In genomic region chr10:119596537-119597404, GRCh38 we compare ENCODE assay signal across 8 cellular contexts. TPM values are rescaled to one million over a fixed set of nuclear protein-coding genes. Genes with fewer than 3 reads are reported as not detected.
DNase-seq lines count a peak whose midpoint lies in the region; ATAC-seq, FAIRE-seq and TF ChIP-seq lines count a peak whose summit lies in the region.

Gene TIAL1, minus strand, starts transcription at chr10:119596964. Its CDS starts 499 bp downstream, at chr10:119596465.

- CTCF ChIA-PET in activated CD8-positive, alpha-beta memory T cell treated with anti-CD3 and anti-CD28 coated beads, Interleukin-2, amount 10 ng/mL, durations not matched to agents 7 days and 5 days (lab: Charles Lee): interaction anchor here (0.6 to 2.6 kb wide), 6 partner anchors 12 to 390 kb away, joined by 3 to 8 read pairs (median 4); partner anchors contain the start of genes BAG3, GRK5 and RGS10
- CTCF ChIA-PET in H1 (lab: Charles Lee; ENCODE audit: partially characterized antibody): interaction anchor here (1.1 to 2.1 kb wide), 2 partner anchors 12 to 20 kb away, joined by 5 to 8 read pairs; no protein-coding TSS in a partner anchor

- H3K23ac ChIP-seq in H1 (ENCODE audit: insufficient read length): no peak within 1 kb of the TSS

- no peak within 1 kb of the TSS for H2BK12ac ChIP-seq in H1 (ENCODE audit: low read depth, low read length)

- H2BK120ac ChIP-seq in H1 (replicated peaks; ENCODE audit: low read depth, low read length): no peak within 1 kb of the TSS

- TF ChIP-seq POLR2A in H1 (IDR thresholded peaks at IDR 0.05; ENCODE audit: control extremely low read depth in 1 of 2, low read depth in 2 of 2, low read length in 2 of 2): peak; percentile 89 to 96

- H4K20me1 ChIP-seq in H1 (replicated peaks in 1 of 2; ENCODE audit: control insufficient read depth in 1 of 2, insufficient read depth in 2 of 2, low read length in 2 of 2): peaks cover 5 to 8% of the 10 kb centered on the region in 2 experiments

- peak within 1 kb of the TSS; percentile 96 for H3K27ac Mint-ChIP-seq in activated CD8-positive, alpha-beta memory T cell treated with anti-CD3 and anti-CD28 coated beads, Interleukin-2, amount 10 ng/mL, durations not matched to agents 7 days and 5 days
- H3K27ac Mint-ChIP-seq in memory B cell: peak within 1 kb of the TSS; percentile 94

- no peak within 1 kb of the TSS for H3K14ac ChIP-seq in H1 (ENCODE audit: insufficient read length)

- H3K4ac ChIP-seq in H1 (replicated peaks; ENCODE audit: insufficient read length, low read depth, low read length): peak within 1 kb of the TSS; percentile 94

- POLR2A ChIA-PET in H1 (lab: Charles Lee; ENCODE audit: partially characterized antibody): interaction anchor here (0.8 to 2.3 kb wide), 25 partner anchors 9 to 416 kb away, joined by 3 to 11 read pairs (median 3); partner anchors contain the start of genes GRK5 and MCMBP

- H3K4me3 ChIP-seq in NT2/D1 (ENCODE audit: insufficient read length, low read depth): peak within 1 kb of the TSS; percentile 88
- peak within 1 kb of the TSS; percentile 92 to 99 (median 96) for H3K4me3 ChIP-seq in H1 (ENCODE audit: extremely low read depth in 1 of 4, insufficient read depth in 2 of 4, low read depth in 3 of 4, low read length in 4 of 4)

- ATAC-seq in GM21381 (IDR thresholded peaks at IDR 0.05; ENCODE audit: unreplicated experiment): peak; percentile 81
- peak; percentile 91 for ATAC-seq in activated CD8-positive, alpha-beta memory T cell treated with anti-CD3 and anti-CD28 coated beads, Interleukin-2, amount 10 ng/mL, durations not matched to agents 7 days and 5 days
- ATAC-seq in memory B cell (ENCODE audit: low read depth): peak; percentile 74

- H3K9me3 Mint-ChIP-seq in activated CD8-positive, alpha-beta memory T cell treated with anti-CD3 and anti-CD28 coated beads, Interleukin-2, amount 10 ng/mL, durations not matched to agents 7 days and 5 days (ENCODE audit: low read depth): no peaks in the 10 kb centered on the region
- no peaks in the 10 kb centered on the region for H3K9me3 Mint-ChIP-seq in memory B cell

- no peak within 1 kb of the TSS for H2BK20ac ChIP-seq in H1 (ENCODE audit: low read length)

- H3K36me3 ChIP-seq in NT2/D1 (ENCODE audit: insufficient read depth, insufficient read length, low read length): peaks cover 9% of the 10 kb centered on the region
- H3K36me3 ChIP-seq in H1 (ENCODE audit: control insufficient read depth in 2 of 4, insufficient read depth in 4 of 4, low read length in 3 of 4): peaks cover 0 to 9% (median 0%) of the 10 kb centered on the region in 4 experiments; a peak in 1 of 8 replicates

- TF ChIP-seq EP300 in H1 (IDR thresholded peaks at IDR 0.05; ENCODE audit: borderline replicate concordance in 1 of 2, low read depth in 2 of 2, low read length in 2 of 2): no peak

- 2% methylated on average over 60 of the region's 66 CpGs; no CpG with 5 or more reads in 1 of the 2 experiments for WGBS in H1 (ENCODE audit: extremely low coverage in 1 of 2, insufficient coverage in 1 of 2, insufficient read length in 1 of 2, insufficient replicate concordance in 2 of 2, low coverage in 1 of 2, low lambda C conversion rate in 2 of 2, missing lambda C conversion rate in 1 of 2), 2 experiments

- H3K27me3 Mint-ChIP-seq in activated CD8-positive, alpha-beta memory T cell treated with anti-CD3 and anti-CD28 coated beads, Interleukin-2, amount 10 ng/mL, durations not matched to agents 7 days and 5 days: no peaks in the 10 kb centered on the region
- no peaks in the 10 kb centered on the region for H3K27me3 Mint-ChIP-seq in memory B cell

- peak within 1 kb of the TSS; percentile 98 for H3K9ac ChIP-seq in NT2/D1 (ENCODE audit: insufficient read length, low read depth)
- peak within 1 kb of the TSS; percentile 78 to 97 (median 94) for H3K9ac ChIP-seq in H1 (replicated peaks in 1 of 4; ENCODE audit: extremely low read depth in 1 of 4, low read depth in 3 of 4, low read length in 3 of 4)

- TF ChIP-seq RAD21 in H1 (IDR thresholded peaks at IDR 0.05 in 1 of 2, conservative IDR thresholded peaks at IDR 0.05 in 1 of 2; ENCODE audit: low read depth in 2 of 2, low read length in 2 of 2): no peak; a peak in 1 of 4 replicates

- no peak for TF ChIP-seq CTCF in H1 (IDR thresholded peaks at IDR 0.05; ENCODE audit: control extremely low read depth in 1 of 3, insufficient read depth in 1 of 3, low read depth in 1 of 3, low read length in 3 of 3)

- H3K27me3 ChIP-seq in NT2/D1 (ENCODE audit: insufficient read depth, insufficient read length) (no peaks in the 10 kb centered on the region), H1 (replicated peaks in 1 of 4; ENCODE audit: control insufficient read depth in 3 of 4, extremely low read depth in 1 of 4, insufficient read depth in 3 of 4, low read length in 3 of 4) (no peaks in the 10 kb centered on the region)

- peak within 1 kb of the TSS; percentile 94 for H2AFZ ChIP-seq in H1 (ENCODE audit: low read length)

- H3K79me1 ChIP-seq in H1 (ENCODE audit: low read depth, low read length): peaks cover 2% of the 10 kb centered on the region; the same call in 1 of the 2 replicates

- peak; percentile 91 for DNase-seq in COR-L47 (lab: John Stamatoyannopoulos, UW)
- peak; percentile 29 to 98 (median 95) for DNase-seq in HUDEP-2 (lab: John Stamatoyannopoulos, UW; ENCODE audit: unreplicated experiment in 76 of 76)
- DNase-seq in NT2/D1 (ENCODE audit: low read depth, low spot score): peak; percentile 94
- peak; percentile 98 for DNase-seq in activated CD8-positive, alpha-beta memory T cell treated with anti-CD3 and anti-CD28 coated beads, Interleukin-2, amount 10 ng/mL, durations not matched to agents 7 days and 5 days
- DNase-seq in H1 (ENCODE audit: low read depth in 1 of 2, low spot score in 2 of 2): peak; percentile 94 to 99
- DNase-seq in memory B cell (ENCODE audit: low spot score in 2 of 2): peak; percentile 82 to 86
- DNase-seq in stimulated activated CD8-positive, alpha-beta memory T cell treated with anti-CD3 and anti-CD28 coated beads, Interleukin-12 subunit alpha, Interleukin-12 subunit beta, amount 100 ng/mL, for 24 hours (ENCODE audit: extremely low read depth): peak; percentile 82

- peak; percentile 94 for FAIRE-seq in H1 (lab: Jason Lieb, UNC)

- peak within 1 kb of the TSS; percentile 93 for H4K91ac ChIP-seq in H1 (replicated peaks; ENCODE audit: insufficient read length, low read length)

- H3K4me1 ChIP-seq in NT2/D1 (ENCODE audit: insufficient read depth, insufficient read length): no peaks in the 10 kb centered on the region
- H3K4me1 ChIP-seq in H1 (replicated peaks in 1 of 4; ENCODE audit: control insufficient read depth in 3 of 4, insufficient read depth in 4 of 4, low read length in 3 of 4): peaks cover 0 to 8% (median 5%) of the 10 kb centered on the region in 4 experiments; a peak in 4 of 7 replicates

- peak within 1 kb of the TSS; percentile 83 to 99 for H3K4me2 ChIP-seq in H1 (ENCODE audit: insufficient read depth in 1 of 2, low read depth in 2 of 2, low read length in 2 of 2)

- peaks cover 24% of the 10 kb centered on the region for H3K36me3 Mint-ChIP-seq in activated CD8-positive, alpha-beta memory T cell treated with anti-CD3 and anti-CD28 coated beads, Interleukin-2, amount 10 ng/mL, durations not matched to agents 7 days and 5 days
- peaks cover 2% of the 10 kb centered on the region for H3K36me3 Mint-ChIP-seq in memory B cell

- peak within 1 kb of the TSS; percentile 90 for H3K4me3 Mint-ChIP-seq in activated CD8-positive, alpha-beta memory T cell treated with anti-CD3 and anti-CD28 coated beads, Interleukin-2, amount 10 ng/mL, durations not matched to agents 7 days and 5 days
- H3K4me3 Mint-ChIP-seq in memory B cell: peak within 1 kb of the TSS; percentile 92

- peaks cover 9% of the 10 kb centered on the region for H3K23me2 ChIP-seq in H1 (ENCODE audit: low read depth, low read length)

- peak within 1 kb of the TSS; percentile 91 for H4K5ac ChIP-seq in H1 (ENCODE audit: insufficient read length, low read depth, low read length)

- no peak within 1 kb of the TSS; the same call in 1 of the 2 replicates for H2AK5ac ChIP-seq in H1 (ENCODE audit: low read depth, low read length)

- H3K56ac ChIP-seq in H1 (replicated peaks; ENCODE audit: insufficient read length, low read depth, low read length): peak within 1 kb of the TSS; percentile 94

- H2BK5ac ChIP-seq in H1 (ENCODE audit: low read depth, low read length): peak within 1 kb of the TSS; percentile 95

- H3K9me3 ChIP-seq in NT2/D1 (ENCODE audit: insufficient read depth, low read length) (peaks cover 6% of the 10 kb centered on the region; the same call in 1 of the 2 replicates), H1 (ENCODE audit: insufficient read depth in 2 of 2, low read depth in 1 of 2, low read length in 1 of 2) (peaks cover 3 to 6% of the 10 kb centered on the region in 2 experiments; a peak in 2 of 4 replicates)

- peak within 1 kb of the TSS; percentile 99 for H3K27ac ChIP-seq in H1 (ENCODE audit: low read depth, low read length)

- H3K18ac ChIP-seq in H1 (ENCODE audit: extremely low read depth, low read length): peak within 1 kb of the TSS; percentile 82

- H3K4me1 Mint-ChIP-seq in activated CD8-positive, alpha-beta memory T cell treated with anti-CD3 and anti-CD28 coated beads, Interleukin-2, amount 10 ng/mL, durations not matched to agents 7 days and 5 days: peaks cover 40% of the 10 kb centered on the region
- peaks cover 36% of the 10 kb centered on the region for H3K4me1 Mint-ChIP-seq in memory B cell

- H4K8ac ChIP-seq in H1 (ENCODE audit: extremely low read depth, insufficient read depth, low read length): peak within 1 kb of the TSS; percentile 99

- H3K79me2 ChIP-seq in H1 (ENCODE audit: control insufficient read depth in 1 of 2, insufficient read depth in 2 of 2, low read length in 2 of 2): peaks cover 22 to 45% of the 10 kb centered on the region in 2 experiments

- no peak within 1 kb of the TSS; the same call in 1 of the 2 replicates for H2BK15ac ChIP-seq in H1 (ENCODE audit: low read length)

TF ChIP-seq in H1, 55 proteins besides CTCF, POLR2A, EP300 and RAD21 (continues in another document):
- peak; percentile 23; the same call in 1 of the 2 replicates for TF ChIP-seq GTF2F1 (IDR thresholded peaks at IDR 0.05; ENCODE audit: borderline replicate concordance, low read depth, low read length)
- peak; percentile 68 for TF ChIP-seq CHD2 (IDR thresholded peaks at IDR 0.05; ENCODE audit: low read length)
- TF ChIP-seq JUN (IDR thresholded peaks at IDR 0.05; ENCODE audit: low read depth, low read length): no peak
- TF ChIP-seq ZNF274 (IDR thresholded peaks at IDR 0.05; ENCODE audit: borderline replicate concordance, extremely low read depth, low read length): no peak

RNA-seq across cellular contexts. Expression of gene TIAL1, which starts in this region (rescaled TPM):
- total RNA-seq in activated CD8-positive, alpha-beta memory T cell treated with anti-CD3 and anti-CD28 coated beads, Interleukin-2, amount 10 ng/mL, durations not matched to agents 7 days and 5 days: 100 to 1,000 TPM; 181 to 191 TPM
- total RNA-seq in H1 (2021; fragmentation: NEBNext Ultra II Directional; extraction: Animal tissue kit (Norgen Biotek cat#: 25700)): 151 and 166 TPM in 2 replicates
- 37.4 and 50.4 TPM in 2 replicates for polyA plus RNA-seq in H1 (2011; rRNA removed)
- 77.1 TPM for polyA plus RNA-seq in H1 (2011; cell fraction: cytosol; rRNA removed)
- 103 TPM for polyA plus RNA-seq in H1 (2011; cell fraction: nucleus; rRNA removed)
- 75.5 to 128 TPM (median 91.2 TPM) in 4 replicates for polyA plus RNA-seq in H1 (2012, experiment 1 of 2)
- 49.0 TPM for polyA plus RNA-seq in H1 (2012, experiment 2 of 2)
- polyA plus RNA-seq in H1 (2013, experiment 1 of 2): 94.8 TPM
- polyA plus RNA-seq in H1 (2013, experiment 2 of 2): 88.8 TPM
- polyA minus RNA-seq in H1 (2011; rRNA and poly(A)+ RNA removed): 55.2 and 69.2 TPM in 2 replicates
- polyA minus RNA-seq in H1 (2011; cell fraction: cytosol; rRNA and poly(A)+ RNA removed): 35.9 TPM
- polyA minus RNA-seq in H1 (2011; cell fraction: nucleus; rRNA and poly(A)+ RNA removed): 83.5 TPM

Comparison
In these comparisons a context has a peak if more than half of its experiments do, and no peak if none do; other contexts are left out.
1. Peak in every context shown above with its lines: DNase-seq, ATAC-seq, H3K4me3 ChIP-seq and H3K27ac ChIP-seq.